Comparison of ENCODE assay signal across 1 cellular context in genomic region chr19:5805465-5806132, GRCh38.
A peak's percentile ranks its signal among the peaks of the same experiment; 100 is the strongest.
TF ChIP-seq lines count a peak whose summit lies in the region.

No MANE protein-coding gene starts in this region.

TF ChIP-seq in K562, 482 proteins besides CTCF, POLR2A, EP300 and RAD21 (continued from another document and continues in another):
- TF ChIP-seq ELK1 (CRISPR knock-in tag; IDR thresholded peaks at IDR 0.05): no peak
- TF ChIP-seq, protein P1, sequence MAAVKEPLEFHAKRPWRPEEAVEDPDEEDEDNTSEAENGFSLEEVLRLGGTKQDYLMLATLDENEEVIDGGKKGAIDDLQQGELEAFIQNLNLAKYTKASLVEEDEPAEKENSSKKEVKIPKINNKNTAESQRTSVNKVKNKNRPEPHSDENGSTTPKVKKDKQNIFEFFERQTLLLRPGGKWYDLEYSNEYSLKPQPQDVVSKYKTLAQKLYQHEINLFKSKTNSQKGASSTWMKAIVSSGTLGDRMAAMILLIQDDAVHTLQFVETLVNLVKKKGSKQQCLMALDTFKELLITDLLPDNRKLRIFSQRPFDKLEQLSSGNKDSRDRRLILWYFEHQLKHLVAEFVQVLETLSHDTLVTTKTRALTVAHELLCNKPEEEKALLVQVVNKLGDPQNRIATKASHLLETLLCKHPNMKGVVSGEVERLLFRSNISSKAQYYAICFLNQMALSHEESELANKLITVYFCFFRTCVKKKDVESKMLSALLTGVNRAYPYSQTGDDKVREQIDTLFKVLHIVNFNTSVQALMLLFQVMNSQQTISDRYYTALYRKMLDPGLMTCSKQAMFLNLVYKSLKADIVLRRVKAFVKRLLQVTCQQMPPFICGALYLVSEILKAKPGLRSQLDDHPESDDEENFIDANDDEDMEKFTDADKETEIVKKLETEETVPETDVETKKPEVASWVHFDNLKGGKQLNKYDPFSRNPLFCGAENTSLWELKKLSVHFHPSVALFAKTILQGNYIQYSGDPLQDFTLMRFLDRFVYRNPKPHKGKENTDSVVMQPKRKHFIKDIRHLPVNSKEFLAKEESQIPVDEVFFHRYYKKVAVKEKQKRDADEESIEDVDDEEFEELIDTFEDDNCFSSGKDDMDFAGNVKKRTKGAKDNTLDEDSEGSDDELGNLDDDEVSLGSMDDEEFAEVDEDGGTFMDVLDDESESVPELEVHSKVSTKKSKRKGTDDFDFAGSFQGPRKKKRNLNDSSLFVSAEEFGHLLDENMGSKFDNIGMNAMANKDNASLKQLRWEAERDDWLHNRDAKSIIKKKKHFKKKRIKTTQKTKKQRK (IDR thresholded peaks at IDR 0.05; ENCODE audit: borderline replicate concordance, low read depth, low read length): no peak
- no peak for TF ChIP-seq FOSL1 (tag; conservative IDR thresholded peaks at IDR 0.05)
- TF ChIP-seq GABPB1 (CRISPR knock-in tag; IDR thresholded peaks at IDR 0.05): 0 out of 2 replicates have a peak, but pooled peaks have one; percentile 11
- TF ChIP-seq, protein P2, sequence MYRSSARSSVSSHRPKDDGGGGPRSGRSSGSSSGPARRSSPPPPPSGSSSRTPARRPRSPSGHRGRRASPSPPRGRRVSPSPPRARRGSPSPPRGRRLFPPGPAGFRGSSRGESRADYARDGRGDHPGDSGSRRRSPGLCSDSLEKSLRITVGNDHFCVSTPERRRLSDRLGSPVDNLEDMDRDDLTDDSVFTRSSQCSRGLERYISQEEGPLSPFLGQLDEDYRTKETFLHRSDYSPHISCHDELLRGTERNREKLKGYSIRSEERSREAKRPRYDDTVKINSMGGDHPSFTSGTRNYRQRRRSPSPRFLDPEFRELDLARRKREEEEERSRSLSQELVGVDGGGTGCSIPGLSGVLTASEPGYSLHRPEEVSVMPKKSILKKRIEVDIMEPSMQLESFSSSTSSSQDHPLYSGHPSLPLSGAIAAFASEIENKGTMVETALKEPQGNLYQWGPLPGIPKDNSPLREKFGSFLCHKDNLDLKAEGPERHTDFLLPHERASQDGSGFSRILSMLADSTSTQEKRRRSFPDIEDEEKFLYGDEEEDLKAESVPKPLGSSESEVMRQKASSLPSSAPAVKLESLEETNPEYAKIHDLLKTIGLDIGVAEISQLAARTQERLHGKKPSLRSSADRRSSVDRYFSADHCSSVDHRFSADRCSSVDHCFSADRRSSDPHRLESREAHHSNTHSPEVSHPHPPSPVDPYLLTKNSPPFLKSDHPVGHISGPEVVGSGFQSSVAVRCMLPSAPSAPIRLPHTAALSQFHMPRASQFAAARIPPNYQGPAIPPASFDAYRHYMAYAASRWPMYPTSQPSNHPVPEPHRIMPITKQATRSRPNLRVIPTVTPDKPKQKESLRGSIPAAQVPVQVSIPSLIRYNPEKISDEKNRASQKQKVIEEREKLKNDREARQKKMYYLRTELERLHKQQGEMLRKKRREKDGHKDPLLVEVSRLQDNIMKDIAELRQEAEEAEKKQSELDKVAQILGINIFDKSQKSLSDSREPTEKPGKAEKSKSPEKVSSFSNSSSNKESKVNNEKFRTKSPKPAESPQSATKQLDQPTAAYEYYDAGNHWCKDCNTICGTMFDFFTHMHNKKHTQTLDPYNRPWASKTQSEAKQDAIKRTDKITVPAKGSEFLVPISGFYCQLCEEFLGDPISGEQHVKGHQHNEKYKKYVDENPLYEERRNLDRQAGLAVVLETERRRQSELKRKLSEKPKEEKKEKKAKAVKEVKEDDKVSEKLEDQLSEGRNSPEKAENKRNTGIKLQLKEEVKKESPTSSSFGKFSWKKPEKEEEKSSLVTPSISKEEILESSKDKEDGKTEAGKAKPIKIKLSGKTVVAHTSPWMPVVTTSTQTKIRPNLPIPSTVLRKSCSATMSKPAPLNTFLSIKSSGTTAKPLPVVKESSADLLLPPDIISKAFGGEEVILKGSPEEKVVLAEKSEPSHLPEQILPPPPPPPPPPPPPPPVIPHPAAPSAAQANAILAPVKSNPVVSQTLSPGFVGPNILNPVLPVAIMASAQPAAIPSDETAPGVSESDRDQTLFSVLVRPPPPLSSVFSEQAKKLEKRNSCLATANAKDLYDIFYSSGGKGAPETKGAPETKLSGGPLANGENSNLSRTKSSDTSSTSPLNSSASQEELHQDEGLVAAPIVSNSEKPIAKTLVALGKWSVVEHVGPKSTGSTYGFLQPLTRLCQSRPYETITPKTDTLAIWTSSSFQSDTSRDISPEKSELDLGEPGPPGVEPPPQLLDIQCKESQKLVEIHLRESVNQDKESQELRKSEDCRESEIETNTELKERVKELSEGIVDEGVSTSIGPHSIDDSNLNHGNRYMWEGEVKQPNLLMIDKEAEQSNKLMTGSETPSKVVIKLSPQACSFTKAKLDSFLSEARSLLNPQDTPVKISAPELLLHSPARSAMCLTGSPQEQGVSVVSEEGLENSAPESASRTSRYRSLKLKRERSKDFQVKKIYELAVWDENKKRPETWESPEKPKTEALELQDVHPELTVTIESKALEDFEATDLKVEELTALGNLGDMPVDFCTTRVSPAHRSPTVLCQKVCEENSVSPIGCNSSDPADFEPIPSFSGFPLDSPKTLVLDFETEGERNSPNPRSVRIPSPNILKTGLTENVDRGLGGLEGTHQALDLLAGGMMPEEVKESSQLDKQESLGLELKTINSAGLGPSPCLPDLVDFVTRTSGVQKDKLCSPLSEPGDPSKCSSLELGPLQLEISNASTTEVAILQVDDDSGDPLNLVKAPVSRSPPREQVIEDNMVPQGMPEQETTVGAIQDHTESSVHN (IDR thresholded peaks at IDR 0.05; ENCODE audit: borderline replicate concordance in 1 of 2, low read depth in 1 of 2): no peak
- TF ChIP-seq, protein P3, sequence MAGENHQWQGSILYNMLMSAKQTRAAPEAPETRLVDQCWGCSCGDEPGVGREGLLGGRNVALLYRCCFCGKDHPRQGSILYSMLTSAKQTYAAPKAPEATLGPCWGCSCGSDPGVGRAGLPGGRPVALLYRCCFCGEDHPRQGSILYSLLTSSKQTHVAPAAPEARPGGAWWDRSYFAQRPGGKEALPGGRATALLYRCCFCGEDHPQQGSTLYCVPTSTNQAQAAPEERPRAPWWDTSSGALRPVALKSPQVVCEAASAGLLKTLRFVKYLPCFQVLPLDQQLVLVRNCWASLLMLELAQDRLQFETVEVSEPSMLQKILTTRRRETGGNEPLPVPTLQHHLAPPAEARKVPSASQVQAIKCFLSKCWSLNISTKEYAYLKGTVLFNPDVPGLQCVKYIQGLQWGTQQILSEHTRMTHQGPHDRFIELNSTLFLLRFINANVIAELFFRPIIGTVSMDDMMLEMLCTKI (IDR thresholded peaks at IDR 0.05; ENCODE audit: partially characterized antibody): no peak
- TF ChIP-seq ZNF76 (CRISPR knock-in tag; IDR thresholded peaks at IDR 0.05; ENCODE audit: borderline replicate concordance): no peak
- TF ChIP-seq ZNF75A (CRISPR knock-in tag; IDR thresholded peaks at IDR 0.05): no peak
- TF ChIP-seq ZNF644 (tag; IDR thresholded peaks at IDR 0.05; ENCODE audit: low read depth): no peak
- TF ChIP-seq ZNF609 (CRISPR knock-in tag; IDR thresholded peaks at IDR 0.05; ENCODE audit: borderline replicate concordance): no peak
- TF ChIP-seq CEBPB (tag; IDR thresholded peaks at IDR 0.05): no peak
- no peak for TF ChIP-seq PYGO2 (tag; IDR thresholded peaks at IDR 0.05)
- no peak for TF ChIP-seq ZNF212 (CRISPR knock-in tag; IDR thresholded peaks at IDR 0.05)
- TF ChIP-seq, protein P4, sequence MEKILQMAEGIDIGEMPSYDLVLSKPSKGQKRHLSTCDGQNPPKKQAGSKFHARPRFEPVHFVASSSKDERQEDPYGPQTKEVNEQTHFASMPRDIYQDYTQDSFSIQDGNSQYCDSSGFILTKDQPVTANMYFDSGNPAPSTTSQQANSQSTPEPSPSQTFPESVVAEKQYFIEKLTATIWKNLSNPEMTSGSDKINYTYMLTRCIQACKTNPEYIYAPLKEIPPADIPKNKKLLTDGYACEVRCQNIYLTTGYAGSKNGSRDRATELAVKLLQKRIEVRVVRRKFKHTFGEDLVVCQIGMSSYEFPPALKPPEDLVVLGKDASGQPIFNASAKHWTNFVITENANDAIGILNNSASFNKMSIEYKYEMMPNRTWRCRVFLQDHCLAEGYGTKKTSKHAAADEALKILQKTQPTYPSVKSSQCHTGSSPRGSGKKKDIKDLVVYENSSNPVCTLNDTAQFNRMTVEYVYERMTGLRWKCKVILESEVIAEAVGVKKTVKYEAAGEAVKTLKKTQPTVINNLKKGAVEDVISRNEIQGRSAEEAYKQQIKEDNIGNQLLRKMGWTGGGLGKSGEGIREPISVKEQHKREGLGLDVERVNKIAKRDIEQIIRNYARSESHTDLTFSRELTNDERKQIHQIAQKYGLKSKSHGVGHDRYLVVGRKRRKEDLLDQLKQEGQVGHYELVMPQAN (IDR thresholded peaks at IDR 0.05; ENCODE audit: borderline replicate concordance): no peak
- no peak for TF ChIP-seq ZNF408 (CRISPR knock-in tag; IDR thresholded peaks at IDR 0.05; ENCODE audit: low read depth)
- no peak for TF ChIP-seq KLF1 (tag; IDR thresholded peaks at IDR 0.05)
- no peak; the same call in 1 of the 2 replicates for TF ChIP-seq MTA1 (IDR thresholded peaks at IDR 0.05; ENCODE audit: borderline replicate concordance)
- TF ChIP-seq ZNF668 (CRISPR knock-in tag; IDR thresholded peaks at IDR 0.05): no peak
- TF ChIP-seq, protein P5, sequence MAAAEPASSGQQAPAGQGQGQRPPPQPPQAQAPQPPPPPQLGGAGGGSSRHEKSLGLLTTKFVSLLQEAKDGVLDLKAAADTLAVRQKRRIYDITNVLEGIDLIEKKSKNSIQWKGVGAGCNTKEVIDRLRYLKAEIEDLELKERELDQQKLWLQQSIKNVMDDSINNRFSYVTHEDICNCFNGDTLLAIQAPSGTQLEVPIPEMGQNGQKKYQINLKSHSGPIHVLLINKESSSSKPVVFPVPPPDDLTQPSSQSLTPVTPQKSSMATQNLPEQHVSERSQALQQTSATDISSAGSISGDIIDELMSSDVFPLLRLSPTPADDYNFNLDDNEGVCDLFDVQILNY (CRISPR knock-in tag; IDR thresholded peaks at IDR 0.05): no peak
- TF ChIP-seq STAT5A (IDR thresholded peaks at IDR 0.05; ENCODE audit: borderline replicate concordance, low read length): no peak
- TF ChIP-seq KAT7 (CRISPR knock-in tag; IDR thresholded peaks at IDR 0.05; ENCODE audit: borderline replicate concordance): no peak
- no peak for TF ChIP-seq ZNF133 (CRISPR knock-in tag; IDR thresholded peaks at IDR 0.05)
- TF ChIP-seq SMARCC2 (IDR thresholded peaks at IDR 0.05; ENCODE audit: low read depth): no peak
- TF ChIP-seq TRIM25 (IDR thresholded peaks at IDR 0.05; ENCODE audit: borderline replicate concordance): no peak
- no peak for TF ChIP-seq POU5F1 (IDR thresholded peaks at IDR 0.05; ENCODE audit: borderline replicate concordance, low read depth, low read length, partially characterized antibody)
- TF ChIP-seq EZH2 (IDR thresholded peaks at IDR 0.05; ENCODE audit: borderline replicate concordance, low read depth, low read length): no peak
- peak; percentile 84 for TF ChIP-seq NFIC (IDR thresholded peaks at IDR 0.05)
- TF ChIP-seq PCBP2 (IDR thresholded peaks at IDR 0.05; ENCODE audit: low read depth, low read length, poor library complexity, severe bottlenecking): no peak
- TF ChIP-seq MAFK (IDR thresholded peaks at IDR 0.05; ENCODE audit: low read length): no peak
